7 cellular contexts compared by ENCODE assay signal in the genomic region with DNA sequence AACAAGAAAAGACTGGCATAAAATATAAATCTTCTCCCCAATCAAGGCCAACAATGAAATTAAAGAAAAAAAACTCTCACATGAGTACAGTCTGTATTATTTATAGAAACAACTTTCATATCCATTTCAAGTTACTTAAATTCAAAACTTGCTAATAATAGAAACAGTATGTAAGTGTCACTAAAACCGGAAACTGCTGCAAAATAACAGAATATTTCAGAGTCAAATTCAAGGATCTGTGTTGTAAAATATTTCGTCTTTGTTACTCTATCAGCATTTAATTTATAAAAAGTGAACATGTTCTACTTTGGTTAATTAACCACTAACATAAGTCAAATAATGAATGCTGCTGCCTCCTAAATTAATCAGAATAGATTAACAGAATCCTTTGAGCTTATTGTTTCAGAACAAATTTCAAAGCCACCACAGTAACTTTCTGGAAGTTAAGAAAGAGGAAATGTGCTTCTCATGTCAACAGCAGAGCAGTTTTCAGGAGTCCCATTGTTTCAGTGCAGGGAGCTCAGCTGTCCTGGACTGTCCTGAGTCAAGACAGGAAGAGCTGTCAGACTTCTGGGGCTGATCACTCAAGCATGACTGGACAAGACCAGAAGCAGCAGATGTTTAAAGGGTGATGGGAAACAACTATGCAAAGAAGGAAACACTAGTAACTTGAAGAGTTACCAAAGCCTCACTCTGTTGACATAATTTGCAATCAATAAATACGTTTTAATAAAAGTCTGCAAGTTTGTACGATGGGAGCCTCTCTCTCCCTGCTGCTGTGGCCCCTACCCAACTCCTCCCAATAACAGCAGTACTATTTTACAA.
A peak's percentile ranks its signal among the peaks of the same experiment; 100 is the strongest.
DNase-seq lines count a peak whose midpoint lies in the region; ATAC-seq and TF ChIP-seq lines count a peak whose summit lies in the region.

No MANE protein-coding gene starts in this region.

- no peaks in the 10 kb centered on the region for H3K27me3 Mint-ChIP-seq in stimulated activated naive CD8-positive, alpha-beta T cell treated with anti-CD3 and anti-CD28 coated beads, Interleukin-15, Interleukin-2, amounts not matched to agents 100 ng/mL and 50 ng/mL, for 24 hours

- peak overlapping the region; percentile 56 for H3K4me3 Mint-ChIP-seq in stimulated activated naive CD8-positive, alpha-beta T cell treated with anti-CD3 and anti-CD28 coated beads, Interleukin-15, Interleukin-2, amounts not matched to agents 100 ng/mL and 50 ng/mL, for 24 hours

- peaks cover 8% of the 10 kb centered on the region for H3K36me3 Mint-ChIP-seq in stimulated activated naive CD8-positive, alpha-beta T cell treated with anti-CD3 and anti-CD28 coated beads, Interleukin-15, Interleukin-2, amounts not matched to agents 100 ng/mL and 50 ng/mL, for 24 hours (ENCODE audit: low read depth)

- TF ChIP-seq POLR2A in NB4 (IDR thresholded peaks at IDR 0.05; ENCODE audit: extremely low read depth, insufficient read length) = no peak

- DNase-seq in NB4 (ENCODE audit: low read depth) (peak; percentile 84), astrocyte of the hippocampus (ENCODE audit: low read depth, low spot score) (peak; percentile 27), islet precursor cell (peak; percentile 91), DMS79 (lab: John Stamatoyannopoulos, UW) (no peak)

- H3K4me3 ChIP-seq in NB4 (ENCODE audit: low read depth, low read length) = no peak overlapping the region

- no peak for TF ChIP-seq CTCF in NB4 (IDR thresholded peaks at IDR 0.05; ENCODE audit: low read depth, low read length)

- ATAC-seq in GM18511 (IDR thresholded peaks at IDR 0.05; ENCODE audit: unreplicated experiment) (peak; percentile 93), HG02588 (IDR thresholded peaks at IDR 0.05; ENCODE audit: unreplicated experiment) (peak; percentile 95)

- H3K4me1 Mint-ChIP-seq in stimulated activated naive CD8-positive, alpha-beta T cell treated with anti-CD3 and anti-CD28 coated beads, Interleukin-15, Interleukin-2, amounts not matched to agents 100 ng/mL and 50 ng/mL, for 24 hours (ENCODE audit: low read depth) = peaks cover 99% of the 10 kb centered on the region

- peak overlapping the region; percentile 88 for H3K27ac Mint-ChIP-seq in stimulated activated naive CD8-positive, alpha-beta T cell treated with anti-CD3 and anti-CD28 coated beads, Interleukin-15, Interleukin-2, amounts not matched to agents 100 ng/mL and 50 ng/mL, for 24 hours

- no peaks in the 10 kb centered on the region for H3K9me3 Mint-ChIP-seq in stimulated activated naive CD8-positive, alpha-beta T cell treated with anti-CD3 and anti-CD28 coated beads, Interleukin-15, Interleukin-2, amounts not matched to agents 100 ng/mL and 50 ng/mL, for 24 hours
